In the genomic region with DNA sequence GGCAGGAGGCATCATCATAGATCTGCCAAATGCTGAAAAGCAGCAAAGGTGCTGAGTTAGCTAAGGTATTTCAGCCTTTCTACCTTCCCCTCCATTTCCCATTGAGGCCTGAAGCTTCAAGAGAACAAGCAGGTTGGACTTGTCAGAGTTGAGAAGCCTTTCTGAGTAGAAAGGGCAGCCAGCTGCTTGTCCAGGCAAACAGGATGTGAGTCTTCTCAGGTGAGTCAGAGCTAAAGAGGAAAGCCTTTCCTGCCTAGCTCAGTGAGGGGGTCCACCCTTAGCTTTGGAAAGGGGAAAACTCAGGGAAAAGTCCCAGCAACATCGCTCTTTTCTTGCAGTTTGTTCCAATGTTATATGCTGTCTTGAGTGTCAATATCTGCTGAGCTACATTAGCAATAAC, we compare ENCODE assay signal across 12 cellular contexts. TPM values are rescaled to one million over a fixed set of nuclear protein-coding genes. Genes with fewer than 3 reads are reported as not detected.
DNase-seq lines count a peak whose midpoint lies in the region; ATAC-seq, FAIRE-seq and TF ChIP-seq lines count a peak whose summit lies in the region.
"Had no signal": no experiment of that assay in that cellular context is flagged by ENCODE, and none has a peak within 500 bp of the region (broad histone marks: within the 10 kb centered on the region; RNA-seq: fewer than 3 reads in every experiment).

No MANE protein-coding gene starts in this region.

- peaks cover 0 to 7% of the 10 kb centered on the region in 2 donors for H3K4me1 ChIP-seq in breast epithelium

- H3K4me3 ChIP-seq in breast epithelium: no peak overlapping the region

- H3K27me3 ChIP-seq in breast epithelium: no peaks in the 10 kb centered on the region

- H3K9me3 ChIP-seq in breast epithelium: no peaks in the 10 kb centered on the region

- DNase-seq in GM12892 (ENCODE audit: insufficient read length) (no peak), LoVo (ENCODE audit: low spot score) (peak; percentile 48), breast epithelium (ENCODE audit: low spot score in 2 of 2) (peak in 1 of 2 donors; percentile 31), pulmonary artery endothelial cell (ENCODE audit: low read depth, low spot score) (peak; percentile 59), NCI-H2029 (lab: John Stamatoyannopoulos, UW) (no peak), inferior parietal cortex (ENCODE audit: extremely low spot score) (no peak), hippocampal formation (lab: John Stamatoyannopoulos, UW) (no peak)
- DNase-seq: aorta, NCI-H1436 had no signal

- no peak for TF ChIP-seq CTCF in breast epithelium (IDR thresholded peaks at IDR 0.05)

- intact Hi-C loops in breast epithelium (cut with DNase I; ENCODE audit: low total_unique reads): loop anchor here (1.0 kb wide), 1 partner anchor 9 kb away; no protein-coding TSS in a partner anchor

- no peak for TF ChIP-seq POLR2A in GM12892 (IDR thresholded peaks at IDR 0.05; ENCODE audit: low read depth, low read length)
- TF ChIP-seq POLR2A in breast epithelium (IDR thresholded peaks at IDR 0.05): no peak

- FAIRE-seq in GM12892 (lab: Jason Lieb, UNC): peak; percentile 87

- no peaks in the 10 kb centered on the region for H3K36me3 ChIP-seq in breast epithelium

- peak overlapping the region; percentile 2 to 64 for H3K27ac ChIP-seq in breast epithelium

- ATAC-seq in HG03469 (IDR thresholded peaks at IDR 0.05; ENCODE audit: unreplicated experiment): no peak

RNA-seq across cellular contexts. Expression of gene MPZL2, which starts 13.2 kb away (rescaled TPM):
- polyA plus RNA-seq in GM12892 (2012; ENCODE audit: missing spikeins): not detected
- total RNA-seq in breast epithelium: 10 to 100 TPM in 2 of 3 donors, 1 to 10 TPM in 1; 4.6 to 73.1 (median 70.7) TPM
- total RNA-seq in pulmonary artery endothelial cell: 116 and 148 TPM in 2 replicates
- total RNA-seq: G401 had no signal

RNA-seq across cellular contexts. Expression of gene MPZL3, which starts 25.1 kb away (rescaled TPM):
- 2.1 TPM for polyA plus RNA-seq in GM12892 (2012; ENCODE audit: missing spikeins)
- total RNA-seq in breast epithelium: 10 to 100 TPM in 2 of 3 donors, under 1 TPM in 1; 0.64 to 23.0 (median 13.1) TPM
- 11.5 and 14.2 TPM in 2 replicates for total RNA-seq in pulmonary artery endothelial cell
- total RNA-seq: G401 had no signal

RNA-seq across cellular contexts. Expression of gene CD3E, which starts 27.2 kb away (rescaled TPM):
- polyA plus RNA-seq in GM12892 (2012; ENCODE audit: missing spikeins): 0.25 TPM
- total RNA-seq in breast epithelium: 1 to 10 TPM in 2 of 3 donors, under 1 TPM in 1; 0.66 to 6.0 (median 2.1) TPM
- not detected in 2 replicates for total RNA-seq in pulmonary artery endothelial cell
- total RNA-seq: G401, temporal lobe had no signal

RNA-seq across cellular contexts. Expression of gene JAML, which starts 52.5 kb away (rescaled TPM):
- 1.3 TPM for polyA plus RNA-seq in GM12892 (2012; ENCODE audit: missing spikeins)
- 10 to 100 TPM in 2 of 3 donors, 1 to 10 TPM in 1; 2.3 to 16.0 (median 15.7) TPM for total RNA-seq in breast epithelium
- 0.13 and 0.35 TPM in 2 replicates for total RNA-seq in pulmonary artery endothelial cell
- total RNA-seq: G401 had no signal

Comparison
In these comparisons a context has a peak if more than half of its experiments do, and no peak if none do; other contexts are left out.
1. DNase-seq: peak in LoVo (single experiment) and pulmonary artery endothelial cell (single experiment); none in GM12892 (single experiment), NCI-H2029 (single experiment), inferior parietal cortex (single experiment) and hippocampal formation (0 of 2).